11 cellular contexts compared by ENCODE assay signal in the genomic region with DNA sequence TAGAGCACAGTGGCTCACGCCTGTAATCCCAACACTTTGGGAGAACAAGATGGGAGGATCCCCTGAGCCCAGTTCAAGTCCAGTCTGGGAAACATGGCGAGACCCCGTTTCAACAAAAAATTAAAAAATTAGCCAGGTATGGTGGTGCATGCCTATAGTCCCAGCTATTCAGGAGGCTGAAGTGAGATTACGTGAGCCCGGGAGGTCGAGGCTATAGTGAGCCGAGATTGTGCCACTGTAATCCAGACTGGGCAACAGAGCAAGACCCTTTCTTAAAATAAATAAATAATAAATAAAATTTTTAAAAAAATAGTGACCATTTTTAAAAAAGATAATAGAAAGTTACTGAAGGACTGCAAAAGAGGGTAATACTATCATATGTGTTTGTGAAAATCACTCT.
"Had no signal": no experiment of that assay in that cellular context is flagged by ENCODE, and none has a peak within 500 bp of the region (broad histone marks: within the 10 kb centered on the region; RNA-seq: fewer than 3 reads in every experiment).

No MANE protein-coding gene starts in this region.

- H3K27ac ChIP-seq: GM23248 had no signal

- ATAC-seq: GM23338, HCT116 had no signal

- H2AFZ ChIP-seq: GM23248, GM23338 had no signal

- H3K4me1 ChIP-seq: HAP-1 had no signal

- H3K4me3 ChIP-seq: GM23248, GM23338, HAP-1 had no signal

- FAIRE-seq: H1, H54 had no signal

- H3K4me2 ChIP-seq: GM23338 had no signal

- H3K9me3 ChIP-seq: HAP-1 had no signal

- DNase-seq: GM23248, GOT3, H7, H9, HCEC 1CT, HFFc6 had no signal

- H3K9ac ChIP-seq: GM23248 had no signal
